1 cellular context compared by ENCODE assay signal in the genomic region with DNA sequence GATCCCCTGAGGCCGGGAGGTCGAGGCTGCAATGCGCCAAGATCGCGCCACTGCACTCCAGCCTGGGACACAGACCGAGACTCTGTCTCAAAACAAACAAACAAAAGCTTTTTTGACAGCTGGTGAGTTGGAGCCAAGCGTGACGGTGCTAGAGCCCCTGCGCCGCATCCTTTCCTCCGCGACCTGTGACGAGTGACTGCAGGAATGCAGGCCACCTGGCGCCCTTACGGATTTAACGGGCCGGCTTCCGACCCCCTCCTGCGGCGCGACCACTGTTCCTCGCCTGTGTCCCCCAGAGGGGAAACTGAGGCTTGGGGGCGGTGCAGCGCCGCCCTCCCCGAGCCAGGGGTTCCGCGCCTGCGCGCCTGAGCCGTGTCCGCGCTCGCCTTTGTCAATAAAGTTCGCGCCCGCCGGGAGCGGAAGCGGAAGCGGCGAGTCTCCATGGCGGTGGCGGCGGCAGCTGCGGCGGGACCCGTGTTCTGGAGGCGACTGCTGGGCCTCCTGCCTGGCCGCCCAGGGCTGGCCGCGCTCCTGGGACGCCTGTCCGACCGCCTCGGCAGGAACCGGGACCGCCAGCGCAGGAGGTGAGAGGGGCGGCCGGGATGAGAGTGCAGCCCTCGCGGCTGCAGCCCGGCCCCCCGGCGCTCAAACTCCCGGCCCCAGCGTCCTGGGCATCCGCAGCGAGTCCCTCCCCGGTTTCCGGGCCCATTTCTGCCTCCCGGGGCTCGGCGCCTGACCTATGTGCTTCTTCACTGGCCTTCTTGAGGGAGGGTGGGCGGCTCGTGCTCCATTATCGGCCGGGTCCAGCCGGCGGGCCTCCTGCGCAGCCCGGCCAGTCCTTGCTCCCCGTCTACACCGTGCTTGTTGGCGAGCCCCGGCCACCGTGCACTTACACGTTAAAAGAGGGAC.
TF ChIP-seq lines count a peak whose summit lies in the region.

A gene with protein sequence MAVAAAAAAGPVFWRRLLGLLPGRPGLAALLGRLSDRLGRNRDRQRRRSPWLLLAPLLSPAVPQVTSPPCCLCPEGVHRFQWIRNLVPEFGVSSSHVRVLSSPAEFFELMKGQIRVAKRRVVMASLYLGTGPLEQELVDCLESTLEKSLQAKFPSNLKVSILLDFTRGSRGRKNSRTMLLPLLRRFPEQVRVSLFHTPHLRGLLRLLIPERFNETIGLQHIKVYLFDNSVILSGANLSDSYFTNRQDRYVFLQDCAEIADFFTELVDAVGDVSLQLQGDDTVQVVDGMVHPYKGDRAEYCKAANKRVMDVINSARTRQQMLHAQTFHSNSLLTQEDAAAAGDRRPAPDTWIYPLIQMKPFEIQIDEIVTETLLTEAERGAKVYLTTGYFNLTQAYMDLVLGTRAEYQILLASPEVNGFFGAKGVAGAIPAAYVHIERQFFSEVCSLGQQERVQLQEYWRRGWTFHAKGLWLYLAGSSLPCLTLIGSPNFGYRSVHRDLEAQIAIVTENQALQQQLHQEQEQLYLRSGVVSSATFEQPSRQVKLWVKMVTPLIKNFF (plus strand): TSS at position 425 of the 909 bp plus-strand sequence. CDS start 17 bp downstream, at position 442.

TF ChIP-seq in K562, 482 proteins besides CTCF, POLR2A, EP300 and RAD21 (continued from another document and continues in another):
- TF ChIP-seq CBX3 (IDR thresholded peaks at IDR 0.05; ENCODE audit: borderline replicate concordance in 1 of 2, low read length in 2 of 2), result peak in 1 of 2 experiments; percentile 58; a peak in 1 of 3 replicates
- peak; percentile 54 for TF ChIP-seq TAF9B (IDR thresholded peaks at IDR 0.05; ENCODE audit: partially characterized antibody)
- peak; percentile 63 for TF ChIP-seq SMAD4 (CRISPR knock-in tag; conservative IDR thresholded peaks at IDR 0.05)
- TF ChIP-seq CBX1 (IDR thresholded peaks at IDR 0.05; ENCODE audit: low read depth), result peak; percentile 69
- TF ChIP-seq DIDO1 (tag; IDR thresholded peaks at IDR 0.05; ENCODE audit: low read depth), result peak; percentile 83
- TF ChIP-seq KDM1A (IDR thresholded peaks at IDR 0.05), result no peak
- TF ChIP-seq ZNF668 (CRISPR knock-in tag; IDR thresholded peaks at IDR 0.05), result no peak
- TF ChIP-seq, protein P1, sequence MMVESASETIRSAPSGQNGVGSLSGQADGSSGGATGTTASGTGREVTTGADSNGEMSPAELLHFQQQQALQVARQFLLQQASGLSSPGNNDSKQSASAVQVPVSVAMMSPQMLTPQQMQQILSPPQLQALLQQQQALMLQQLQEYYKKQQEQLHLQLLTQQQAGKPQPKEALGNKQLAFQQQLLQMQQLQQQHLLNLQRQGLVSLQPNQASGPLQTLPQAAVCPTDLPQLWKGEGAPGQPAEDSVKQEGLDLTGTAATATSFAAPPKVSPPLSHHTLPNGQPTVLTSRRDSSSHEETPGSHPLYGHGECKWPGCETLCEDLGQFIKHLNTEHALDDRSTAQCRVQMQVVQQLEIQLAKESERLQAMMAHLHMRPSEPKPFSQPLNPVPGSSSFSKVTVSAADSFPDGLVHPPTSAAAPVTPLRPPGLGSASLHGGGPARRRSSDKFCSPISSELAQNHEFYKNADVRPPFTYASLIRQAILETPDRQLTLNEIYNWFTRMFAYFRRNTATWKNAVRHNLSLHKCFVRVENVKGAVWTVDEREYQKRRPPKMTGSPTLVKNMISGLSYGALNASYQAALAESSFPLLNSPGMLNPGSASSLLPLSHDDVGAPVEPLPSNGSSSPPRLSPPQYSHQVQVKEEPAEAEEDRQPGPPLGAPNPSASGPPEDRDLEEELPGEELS (CRISPR knock-in tag; IDR thresholded peaks at IDR 0.05; ENCODE audit: borderline replicate concordance), result peak; percentile 57; the same call in 1 of the 2 replicates
- TF ChIP-seq HDAC2 (IDR thresholded peaks at IDR 0.05), result no peak; the same call in 1 of the 2 replicates
- no peak for TF ChIP-seq ZNF408 (CRISPR knock-in tag; IDR thresholded peaks at IDR 0.05; ENCODE audit: low read depth)
- TF ChIP-seq, protein P2, sequence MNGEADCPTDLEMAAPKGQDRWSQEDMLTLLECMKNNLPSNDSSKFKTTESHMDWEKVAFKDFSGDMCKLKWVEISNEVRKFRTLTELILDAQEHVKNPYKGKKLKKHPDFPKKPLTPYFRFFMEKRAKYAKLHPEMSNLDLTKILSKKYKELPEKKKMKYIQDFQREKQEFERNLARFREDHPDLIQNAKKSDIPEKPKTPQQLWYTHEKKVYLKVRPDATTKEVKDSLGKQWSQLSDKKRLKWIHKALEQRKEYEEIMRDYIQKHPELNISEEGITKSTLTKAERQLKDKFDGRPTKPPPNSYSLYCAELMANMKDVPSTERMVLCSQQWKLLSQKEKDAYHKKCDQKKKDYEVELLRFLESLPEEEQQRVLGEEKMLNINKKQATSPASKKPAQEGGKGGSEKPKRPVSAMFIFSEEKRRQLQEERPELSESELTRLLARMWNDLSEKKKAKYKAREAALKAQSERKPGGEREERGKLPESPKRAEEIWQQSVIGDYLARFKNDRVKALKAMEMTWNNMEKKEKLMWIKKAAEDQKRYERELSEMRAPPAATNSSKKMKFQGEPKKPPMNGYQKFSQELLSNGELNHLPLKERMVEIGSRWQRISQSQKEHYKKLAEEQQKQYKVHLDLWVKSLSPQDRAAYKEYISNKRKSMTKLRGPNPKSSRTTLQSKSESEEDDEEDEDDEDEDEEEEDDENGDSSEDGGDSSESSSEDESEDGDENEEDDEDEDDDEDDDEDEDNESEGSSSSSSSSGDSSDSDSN (IDR thresholded peaks at IDR 0.05; ENCODE audit: borderline replicate concordance in 1 of 2, low read depth in 2 of 2, low read length in 2 of 2), result 0 out of 4 replicates have a peak, but pooled peaks of 1 of the 2 experiments have one; percentile 11
- TF ChIP-seq TEAD4 (IDR thresholded peaks at IDR 0.05; ENCODE audit: low read length), result no peak; the same call in 1 of the 2 replicates
- TF ChIP-seq TEAD4 (CRISPR knock-in tag; IDR thresholded peaks at IDR 0.05; ENCODE audit: borderline replicate concordance), result no peak
- TF ChIP-seq, protein P3, sequence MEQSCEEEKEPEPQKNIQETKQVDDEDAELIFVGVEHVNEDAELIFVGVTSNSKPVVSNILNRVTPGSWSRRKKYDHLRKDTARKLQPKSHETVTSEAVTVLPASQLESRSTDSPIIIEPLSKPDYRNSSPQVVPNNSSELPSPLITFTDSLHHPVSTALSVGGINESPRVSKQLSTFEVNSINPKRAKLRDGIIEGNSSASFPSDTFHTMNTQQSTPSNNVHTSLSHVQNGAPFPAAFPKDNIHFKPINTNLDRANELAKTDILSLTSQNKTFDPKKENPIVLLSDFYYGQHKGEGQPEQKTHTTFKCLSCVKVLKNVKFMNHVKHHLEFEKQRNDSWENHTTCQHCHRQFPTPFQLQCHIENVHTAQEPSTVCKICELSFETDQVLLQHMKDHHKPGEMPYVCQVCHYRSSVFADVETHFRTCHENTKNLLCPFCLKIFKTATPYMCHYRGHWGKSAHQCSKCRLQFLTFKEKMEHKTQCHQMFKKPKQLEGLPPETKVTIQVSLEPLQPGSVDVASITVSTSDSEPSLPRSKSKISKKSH (CRISPR knock-in tag; IDR thresholded peaks at IDR 0.05), result no peak
- TF ChIP-seq ZBTB7A (IDR thresholded peaks at IDR 0.05; ENCODE audit: borderline replicate concordance, control insufficient read depth, low read depth, low read length), result peak; percentile 72; the same call in 1 of the 2 replicates
- peak; percentile 49; the same call in 1 of the 2 replicates for TF ChIP-seq PML (IDR thresholded peaks at IDR 0.05; ENCODE audit: low read length)
- peak; percentile 99 for TF ChIP-seq ELF2 (CRISPR knock-in tag; IDR thresholded peaks at IDR 0.05)
- 0 out of 2 replicates have a peak, but pooled peaks have one; percentile 20 for TF ChIP-seq MTA1 (IDR thresholded peaks at IDR 0.05; ENCODE audit: borderline replicate concordance)
- TF ChIP-seq CXXC5 (CRISPR knock-in tag; IDR thresholded peaks at IDR 0.05), result peak; percentile 95
- peak; percentile 91 for TF ChIP-seq PRPF4 (IDR thresholded peaks at IDR 0.05; ENCODE audit: insufficient read depth, low read depth, low read length, poor library complexity, severe bottlenecking)
- no peak for TF ChIP-seq ZNF77 (CRISPR knock-in tag; IDR thresholded peaks at IDR 0.05)
- peak; percentile 47; the same call in 1 of the 2 replicates for TF ChIP-seq RBM14 (IDR thresholded peaks at IDR 0.05; ENCODE audit: borderline replicate concordance, insufficient read depth, low read depth, low read length)
- no peak for TF ChIP-seq ZNF778 (CRISPR knock-in tag; IDR thresholded peaks at IDR 0.05)
- TF ChIP-seq, protein P4, sequence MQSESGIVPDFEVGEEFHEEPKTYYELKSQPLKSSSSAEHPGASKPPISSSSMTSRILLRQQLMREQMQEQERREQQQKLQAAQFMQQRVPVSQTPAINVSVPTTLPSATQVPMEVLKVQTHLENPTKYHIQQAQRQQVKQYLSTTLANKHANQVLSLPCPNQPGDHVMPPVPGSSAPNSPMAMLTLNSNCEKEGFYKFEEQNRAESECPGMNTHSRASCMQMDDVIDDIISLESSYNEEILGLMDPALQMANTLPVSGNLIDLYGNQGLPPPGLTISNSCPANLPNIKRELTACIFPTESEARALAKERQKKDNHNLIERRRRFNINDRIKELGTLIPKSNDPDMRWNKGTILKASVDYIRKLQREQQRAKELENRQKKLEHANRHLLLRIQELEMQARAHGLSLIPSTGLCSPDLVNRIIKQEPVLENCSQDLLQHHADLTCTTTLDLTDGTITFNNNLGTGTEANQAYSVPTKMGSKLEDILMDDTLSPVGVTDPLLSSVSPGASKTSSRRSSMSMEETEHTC (IDR thresholded peaks at IDR 0.05), result no peak; the same call in 1 of the 2 replicates
- TF ChIP-seq FOXM1 (IDR thresholded peaks at IDR 0.05; ENCODE audit: low read depth), result no peak
- TF ChIP-seq FOXM1 (CRISPR knock-in tag; IDR thresholded peaks at IDR 0.05; ENCODE audit: low read depth), result peak; percentile 23; the same call in 1 of the 2 replicates
- TF ChIP-seq ATF1 (CRISPR knock-in tag; IDR thresholded peaks at IDR 0.05), result no peak
- peak; percentile 75 for TF ChIP-seq ATF1 (tag; IDR thresholded peaks at IDR 0.05)
- no peak for TF ChIP-seq PTTG1 (tag; IDR thresholded peaks at IDR 0.05; ENCODE audit: low read depth)
- TF ChIP-seq NUFIP1 (IDR thresholded peaks at IDR 0.05; ENCODE audit: partially characterized antibody), result no peak
- no peak; the same call in 1 of the 2 replicates for TF ChIP-seq CBFB (CRISPR knock-in tag; IDR thresholded peaks at IDR 0.05)
- TF ChIP-seq POLR3A (IDR thresholded peaks at IDR 0.05; ENCODE audit: borderline replicate concordance, extremely low read depth, insufficient read depth, insufficient read length), result no peak
- TF ChIP-seq HMG20B (CRISPR knock-in tag; IDR thresholded peaks at IDR 0.05), result no peak
- peak; percentile 72; the same call in 1 of the 2 replicates for TF ChIP-seq EP400 (IDR thresholded peaks at IDR 0.05)
- TF ChIP-seq, protein P5, sequence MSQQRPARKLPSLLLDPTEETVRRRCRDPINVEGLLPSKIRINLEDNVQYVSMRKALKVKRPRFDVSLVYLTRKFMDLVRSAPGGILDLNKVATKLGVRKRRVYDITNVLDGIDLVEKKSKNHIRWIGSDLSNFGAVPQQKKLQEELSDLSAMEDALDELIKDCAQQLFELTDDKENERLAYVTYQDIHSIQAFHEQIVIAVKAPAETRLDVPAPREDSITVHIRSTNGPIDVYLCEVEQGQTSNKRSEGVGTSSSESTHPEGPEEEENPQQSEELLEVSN (IDR thresholded peaks at IDR 0.05; ENCODE audit: borderline replicate concordance in 1 of 2, extremely low read depth in 1 of 2, insufficient read depth in 1 of 2, insufficient read length in 1 of 2, low read depth in 1 of 2, low read length in 1 of 2, poor library complexity in 1 of 2, severe bottlenecking in 1 of 2), result peak in 1 of 2 experiments; percentile 29
- TF ChIP-seq ETV5 (CRISPR knock-in tag; IDR thresholded peaks at IDR 0.05; ENCODE audit: low read depth), result peak; percentile 92
- TF ChIP-seq MAFG (tag; conservative IDR thresholded peaks at IDR 0.05), result no peak
- TF ChIP-seq MXI1 (IDR thresholded peaks at IDR 0.05; ENCODE audit: low read depth, low read length), result peak; percentile 70
- peak; percentile 91 to 93 for TF ChIP-seq NRF1 (conservative IDR thresholded peaks at IDR 0.05 in 1 of 2, IDR thresholded peaks at IDR 0.05 in 1 of 2)
- no peak for TF ChIP-seq NR2F6 (CRISPR knock-in tag; IDR thresholded peaks at IDR 0.05)
- TF ChIP-seq SP2 (IDR thresholded peaks at IDR 0.05; ENCODE audit: extremely low read depth, low read depth, low read length, poor library complexity, severe bottlenecking), result no peak
- no peak for TF ChIP-seq ZNF695 (CRISPR knock-in tag; IDR thresholded peaks at IDR 0.05)
- TF ChIP-seq, protein P6, sequence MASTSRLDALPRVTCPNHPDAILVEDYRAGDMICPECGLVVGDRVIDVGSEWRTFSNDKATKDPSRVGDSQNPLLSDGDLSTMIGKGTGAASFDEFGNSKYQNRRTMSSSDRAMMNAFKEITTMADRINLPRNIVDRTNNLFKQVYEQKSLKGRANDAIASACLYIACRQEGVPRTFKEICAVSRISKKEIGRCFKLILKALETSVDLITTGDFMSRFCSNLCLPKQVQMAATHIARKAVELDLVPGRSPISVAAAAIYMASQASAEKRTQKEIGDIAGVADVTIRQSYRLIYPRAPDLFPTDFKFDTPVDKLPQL (IDR thresholded peaks at IDR 0.05; ENCODE audit: extremely low read depth, insufficient read length), result no peak
- no peak for TF ChIP-seq ZNF124 (CRISPR knock-in tag; IDR thresholded peaks at IDR 0.05)
- TF ChIP-seq CAMTA2 (CRISPR knock-in tag; conservative IDR thresholded peaks at IDR 0.05), result no peak
- TF ChIP-seq POLR2AphosphoS5 (IDR thresholded peaks at IDR 0.05; ENCODE audit: control insufficient read depth, insufficient read depth, low read depth, low read length), result peak; percentile 65
- no peak for TF ChIP-seq KLF16 (IDR thresholded peaks at IDR 0.05)
- TF ChIP-seq RUNX1 (IDR thresholded peaks at IDR 0.05; ENCODE audit: low read depth), result peak; percentile 17; the same call in 1 of the 2 replicates
- TF ChIP-seq, protein P7, sequence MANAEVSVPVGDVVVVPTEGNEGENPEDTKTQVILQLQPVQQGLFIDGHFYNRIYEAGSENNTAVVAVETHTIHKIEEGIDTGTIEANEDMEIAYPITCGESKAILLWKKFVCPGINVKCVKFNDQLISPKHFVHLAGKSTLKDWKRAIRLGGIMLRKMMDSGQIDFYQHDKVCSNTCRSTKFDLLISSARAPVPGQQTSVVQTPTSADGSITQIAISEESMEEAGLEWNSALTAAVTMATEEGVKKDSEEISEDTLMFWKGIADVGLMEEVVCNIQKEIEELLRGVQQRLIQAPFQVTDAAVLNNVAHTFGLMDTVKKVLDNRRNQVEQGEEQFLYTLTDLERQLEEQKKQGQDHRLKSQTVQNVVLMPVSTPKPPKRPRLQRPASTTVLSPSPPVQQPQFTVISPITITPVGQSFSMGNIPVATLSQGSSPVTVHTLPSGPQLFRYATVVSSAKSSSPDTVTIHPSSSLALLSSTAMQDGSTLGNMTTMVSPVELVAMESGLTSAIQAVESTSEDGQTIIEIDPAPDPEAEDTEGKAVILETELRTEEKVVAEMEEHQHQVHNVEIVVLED (CRISPR knock-in tag; IDR thresholded peaks at IDR 0.05), result peak; percentile 60
- TF ChIP-seq ZNF75A (CRISPR knock-in tag; IDR thresholded peaks at IDR 0.05), result no peak
